ENCODE assay signal across 2 cellular contexts in the genomic region with DNA sequence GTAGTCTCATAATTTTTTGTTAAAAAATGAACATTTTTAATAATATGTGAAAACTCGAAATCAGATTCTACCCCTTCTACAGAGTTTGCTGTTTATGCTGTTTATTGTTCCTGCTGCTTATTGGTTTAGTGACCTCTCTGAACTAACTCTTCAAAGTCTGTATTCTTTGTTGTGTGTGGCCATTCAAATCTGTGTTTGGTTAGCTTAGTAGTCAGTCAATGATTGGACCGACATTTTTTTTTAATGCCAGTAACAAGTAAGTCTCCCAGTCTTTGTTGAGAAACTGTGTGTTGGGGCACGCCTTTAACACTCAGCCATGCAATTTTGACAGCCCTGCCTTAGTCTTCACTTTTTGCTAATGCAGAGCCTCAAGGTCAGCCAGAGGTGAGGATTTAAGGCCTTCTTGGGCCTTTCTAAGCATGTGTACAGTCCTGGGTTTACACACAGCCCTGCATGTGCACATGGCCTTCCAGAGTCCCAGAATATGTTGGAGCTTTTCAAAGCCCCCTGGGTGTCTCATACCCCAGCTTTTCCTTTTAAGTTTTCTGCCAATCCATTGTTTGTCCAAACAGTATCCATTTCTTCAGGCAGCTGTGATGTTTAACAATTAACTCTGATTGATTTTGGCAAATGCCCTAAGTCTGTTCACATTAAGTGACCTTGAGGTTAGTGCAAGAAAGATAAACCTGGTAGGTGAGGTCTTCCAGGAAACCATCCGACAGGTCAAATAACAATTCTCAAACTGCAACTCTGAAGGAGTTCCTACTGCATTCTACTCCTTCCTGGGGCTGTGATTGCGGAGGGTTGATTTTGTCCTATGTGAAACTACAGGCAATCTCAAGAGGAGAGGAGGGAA.
TF ChIP-seq lines count a peak whose summit lies in the region.

No MANE protein-coding gene starts in this region.

TF ChIP-seq in IMR-90, 13 proteins besides CTCF, POLR2A, EP300 and RAD21:
- TF ChIP-seq ELK1 (IDR thresholded peaks at IDR 0.05; ENCODE audit: borderline replicate concordance, low read depth, low read length), result no peak
- no peak for TF ChIP-seq RCOR1 (IDR thresholded peaks at IDR 0.05; ENCODE audit: insufficient replicate concordance, low read length)
- TF ChIP-seq CEBPB (IDR thresholded peaks at IDR 0.05; ENCODE audit: low read depth, low read length), result no peak
- TF ChIP-seq MAZ (IDR thresholded peaks at IDR 0.05; ENCODE audit: borderline replicate concordance, low read depth, low read length), result no peak
- TF ChIP-seq MXI1 (IDR thresholded peaks at IDR 0.05; ENCODE audit: borderline replicate concordance, low read depth, low read length), result no peak
- TF ChIP-seq FOS (IDR thresholded peaks at IDR 0.05; ENCODE audit: low read depth, low read length), result no peak
- TF ChIP-seq MAFK (IDR thresholded peaks at IDR 0.05; ENCODE audit: low read depth, low read length), result no peak
- no peak for TF ChIP-seq CHD1 (IDR thresholded peaks at IDR 0.05; ENCODE audit: low read depth, low read length)
- TF ChIP-seq NFE2L2 (IDR thresholded peaks at IDR 0.05; ENCODE audit: low read depth, low read length), result no peak
- no peak for TF ChIP-seq BHLHE40 (IDR thresholded peaks at IDR 0.05; ENCODE audit: low read depth, low read length)
- TF ChIP-seq, protein P1, sequence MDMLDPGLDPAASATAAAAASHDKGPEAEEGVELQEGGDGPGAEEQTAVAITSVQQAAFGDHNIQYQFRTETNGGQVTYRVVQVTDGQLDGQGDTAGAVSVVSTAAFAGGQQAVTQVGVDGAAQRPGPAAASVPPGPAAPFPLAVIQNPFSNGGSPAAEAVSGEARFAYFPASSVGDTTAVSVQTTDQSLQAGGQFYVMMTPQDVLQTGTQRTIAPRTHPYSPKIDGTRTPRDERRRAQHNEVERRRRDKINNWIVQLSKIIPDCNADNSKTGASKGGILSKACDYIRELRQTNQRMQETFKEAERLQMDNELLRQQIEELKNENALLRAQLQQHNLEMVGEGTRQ (IDR thresholded peaks at IDR 0.05; ENCODE audit: low read depth, low read length), result no peak
- TF ChIP-seq RFX5 (IDR thresholded peaks at IDR 0.05; ENCODE audit: low read depth, low read length), result no peak
- TF ChIP-seq SMC3 (IDR thresholded peaks at IDR 0.05; ENCODE audit: low read depth, low read length), result no peak

TF ChIP-seq in HepG2, 621 proteins besides CTCF, POLR2A, EP300 and RAD21 (continues in another document):
- TF ChIP-seq PAXIP1 (CRISPR knock-in tag; conservative IDR thresholded peaks at IDR 0.05) (0 out of 2 replicates have a peak, but pooled peaks have one; percentile 15), ARHGAP35 (CRISPR knock-in tag; IDR thresholded peaks at IDR 0.05; ENCODE audit: borderline replicate concordance) (no peak), DR1 (CRISPR knock-in tag; IDR thresholded peaks at IDR 0.05) (no peak), RFXANK (CRISPR knock-in tag; IDR thresholded peaks at IDR 0.05) (no peak), CREM (IDR thresholded peaks at IDR 0.05) (0 out of 2 replicates have a peak, but pooled peaks have one; percentile 3), CREM (CRISPR knock-in tag; IDR thresholded peaks at IDR 0.05) (no peak), KAT8 (CRISPR knock-in tag; IDR thresholded peaks at IDR 0.05) (no peak), CHD4 (IDR thresholded peaks at IDR 0.05; ENCODE audit: borderline replicate concordance, low read length) (no peak), GATAD2A (CRISPR knock-in tag; IDR thresholded peaks at IDR 0.05) (peak; percentile 64), NCOA2 (CRISPR knock-in tag; IDR thresholded peaks at IDR 0.05) (peak; percentile 18; the same call in 1 of the 2 replicates), ZNF263 (CRISPR knock-in tag; IDR thresholded peaks at IDR 0.05) (no peak), TRIM22 (IDR thresholded peaks at IDR 0.05) (no peak), ZNF761 (CRISPR knock-in tag; conservative IDR thresholded peaks at IDR 0.05) (no peak), NR2F2 (IDR thresholded peaks at IDR 0.05; ENCODE audit: borderline replicate concordance, low read depth) (no peak), EEA1 (CRISPR knock-in tag; IDR thresholded peaks at IDR 0.05; ENCODE audit: borderline replicate concordance) (no peak), ZNF878 (CRISPR knock-in tag; IDR thresholded peaks at IDR 0.05) (no peak), ZSCAN30 (CRISPR knock-in tag; IDR thresholded peaks at IDR 0.05) (no peak), FOXK2 (IDR thresholded peaks at IDR 0.05) (no peak), FOXP1 (IDR thresholded peaks at IDR 0.05) (no peak), FOXP1 (CRISPR knock-in tag; IDR thresholded peaks at IDR 0.05) (0 out of 2 replicates have a peak, but pooled peaks have one; percentile 12), ZNF713 (CRISPR knock-in tag; IDR thresholded peaks at IDR 0.05) (no peak), ZNF446 (CRISPR knock-in tag; IDR thresholded peaks at IDR 0.05) (no peak), ZNF784 (CRISPR knock-in tag; IDR thresholded peaks at IDR 0.05; ENCODE audit: borderline replicate concordance) (no peak), BCL6 (CRISPR knock-in tag; IDR thresholded peaks at IDR 0.05) (peak; percentile 85), ZNF431 (CRISPR knock-in tag; IDR thresholded peaks at IDR 0.05; ENCODE audit: borderline replicate concordance, low read depth) (no peak), ZNF3 (CRISPR knock-in tag; IDR thresholded peaks at IDR 0.05) (peak; percentile 59; the same call in 1 of the 2 replicates), NR2F1 (CRISPR knock-in tag; IDR thresholded peaks at IDR 0.05) (no peak), HDAC1 (CRISPR knock-in tag; IDR thresholded peaks at IDR 0.05) (peak; percentile 20; the same call in 1 of the 2 replicates), GTF2F1 (IDR thresholded peaks at IDR 0.05; ENCODE audit: low read length) (no peak), ZSCAN20 (CRISPR knock-in tag; IDR thresholded peaks at IDR 0.05; ENCODE audit: borderline replicate concordance) (no peak), ZNF773 (CRISPR knock-in tag; IDR thresholded peaks at IDR 0.05; ENCODE audit: borderline replicate concordance) (no peak), ATRX (CRISPR knock-in tag; IDR thresholded peaks at IDR 0.05; ENCODE audit: borderline replicate concordance) (no peak), ZNF605 (CRISPR knock-in tag; IDR thresholded peaks at IDR 0.05) (no peak), IRF1 (CRISPR knock-in tag; IDR thresholded peaks at IDR 0.05; ENCODE audit: low read depth) (no peak), SOX6 (IDR thresholded peaks at IDR 0.05) (no peak), SOX6 (CRISPR knock-in tag; IDR thresholded peaks at IDR 0.05) (peak; percentile 66), KLF16 (CRISPR knock-in tag; IDR thresholded peaks at IDR 0.05) (no peak), ONECUT2 (CRISPR knock-in tag; IDR thresholded peaks at IDR 0.05) (peak; percentile 56; the same call in 1 of the 2 replicates), NCOR1 (IDR thresholded peaks at IDR 0.05; ENCODE audit: borderline replicate concordance, low read length) (no peak), SOX13 (IDR thresholded peaks at IDR 0.05) (no peak), SOX13 (CRISPR knock-in tag; conservative IDR thresholded peaks at IDR 0.05 in 1 of 2, IDR thresholded peaks at IDR 0.05 in 1 of 2) (peak in 1 of 2 experiments; percentile 51; a peak in 1 of 4 replicates)
- TF ChIP-seq, protein P2, sequence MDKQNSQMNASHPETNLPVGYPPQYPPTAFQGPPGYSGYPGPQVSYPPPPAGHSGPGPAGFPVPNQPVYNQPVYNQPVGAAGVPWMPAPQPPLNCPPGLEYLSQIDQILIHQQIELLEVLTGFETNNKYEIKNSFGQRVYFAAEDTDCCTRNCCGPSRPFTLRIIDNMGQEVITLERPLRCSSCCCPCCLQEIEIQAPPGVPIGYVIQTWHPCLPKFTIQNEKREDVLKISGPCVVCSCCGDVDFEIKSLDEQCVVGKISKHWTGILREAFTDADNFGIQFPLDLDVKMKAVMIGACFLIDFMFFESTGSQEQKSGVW (CRISPR knock-in tag; IDR thresholded peaks at IDR 0.05; ENCODE audit: borderline replicate concordance), result no peak
- TF ChIP-seq, protein P3, sequence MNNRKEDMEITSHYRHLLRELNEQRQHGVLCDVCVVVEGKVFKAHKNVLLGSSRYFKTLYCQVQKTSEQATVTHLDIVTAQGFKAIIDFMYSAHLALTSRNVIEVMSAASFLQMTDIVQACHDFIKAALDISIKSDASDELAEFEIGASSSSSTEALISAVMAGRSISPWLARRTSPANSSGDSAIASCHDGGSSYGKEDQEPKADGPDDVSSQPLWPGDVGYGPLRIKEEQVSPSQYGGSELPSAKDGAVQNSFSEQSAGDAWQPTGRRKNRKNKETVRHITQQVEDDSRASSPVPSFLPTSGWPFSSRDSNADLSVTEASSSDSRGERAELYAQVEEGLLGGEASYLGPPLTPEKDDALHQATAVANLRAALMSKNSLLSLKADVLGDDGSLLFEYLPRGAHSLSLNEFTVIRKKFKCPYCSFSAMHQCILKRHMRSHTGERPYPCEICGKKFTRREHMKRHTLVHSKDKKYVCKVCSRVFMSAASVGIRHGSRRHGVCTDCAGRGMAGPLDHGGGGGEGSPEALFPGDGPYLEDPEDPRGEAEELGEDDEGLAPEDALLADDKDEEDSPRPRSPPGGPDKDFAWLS (CRISPR knock-in tag; IDR thresholded peaks at IDR 0.05; ENCODE audit: borderline replicate concordance), result no peak
- TF ChIP-seq, protein P4, sequence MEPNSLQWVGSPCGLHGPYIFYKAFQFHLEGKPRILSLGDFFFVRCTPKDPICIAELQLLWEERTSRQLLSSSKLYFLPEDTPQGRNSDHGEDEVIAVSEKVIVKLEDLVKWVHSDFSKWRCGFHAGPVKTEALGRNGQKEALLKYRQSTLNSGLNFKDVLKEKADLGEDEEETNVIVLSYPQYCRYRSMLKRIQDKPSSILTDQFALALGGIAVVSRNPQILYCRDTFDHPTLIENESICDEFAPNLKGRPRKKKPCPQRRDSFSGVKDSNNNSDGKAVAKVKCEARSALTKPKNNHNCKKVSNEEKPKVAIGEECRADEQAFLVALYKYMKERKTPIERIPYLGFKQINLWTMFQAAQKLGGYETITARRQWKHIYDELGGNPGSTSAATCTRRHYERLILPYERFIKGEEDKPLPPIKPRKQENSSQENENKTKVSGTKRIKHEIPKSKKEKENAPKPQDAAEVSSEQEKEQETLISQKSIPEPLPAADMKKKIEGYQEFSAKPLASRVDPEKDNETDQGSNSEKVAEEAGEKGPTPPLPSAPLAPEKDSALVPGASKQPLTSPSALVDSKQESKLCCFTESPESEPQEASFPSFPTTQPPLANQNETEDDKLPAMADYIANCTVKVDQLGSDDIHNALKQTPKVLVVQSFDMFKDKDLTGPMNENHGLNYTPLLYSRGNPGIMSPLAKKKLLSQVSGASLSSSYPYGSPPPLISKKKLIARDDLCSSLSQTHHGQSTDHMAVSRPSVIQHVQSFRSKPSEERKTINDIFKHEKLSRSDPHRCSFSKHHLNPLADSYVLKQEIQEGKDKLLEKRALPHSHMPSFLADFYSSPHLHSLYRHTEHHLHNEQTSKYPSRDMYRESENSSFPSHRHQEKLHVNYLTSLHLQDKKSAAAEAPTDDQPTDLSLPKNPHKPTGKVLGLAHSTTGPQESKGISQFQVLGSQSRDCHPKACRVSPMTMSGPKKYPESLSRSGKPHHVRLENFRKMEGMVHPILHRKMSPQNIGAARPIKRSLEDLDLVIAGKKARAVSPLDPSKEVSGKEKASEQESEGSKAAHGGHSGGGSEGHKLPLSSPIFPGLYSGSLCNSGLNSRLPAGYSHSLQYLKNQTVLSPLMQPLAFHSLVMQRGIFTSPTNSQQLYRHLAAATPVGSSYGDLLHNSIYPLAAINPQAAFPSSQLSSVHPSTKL (CRISPR knock-in tag; IDR thresholded peaks at IDR 0.05), result peak; percentile 26; the same call in 1 of the 2 replicates
